Comparison of ENCODE assay signal across 1 cellular context in genomic region chr20:5120189-5120484, GRCh38.
TF ChIP-seq lines count a peak whose summit lies in the region.

No MANE protein-coding gene starts in this region.

TF ChIP-seq in endothelial cell of umbilical vein, 7 proteins besides CTCF, POLR2A, EP300 and RAD21:
- TF ChIP-seq EZH2 (IDR thresholded peaks at IDR 0.05; ENCODE audit: borderline replicate concordance, low read depth, low read length, severe bottlenecking): no peak
- TF ChIP-seq MAX (IDR thresholded peaks at IDR 0.05; ENCODE audit: insufficient read depth, insufficient read length): no peak
- TF ChIP-seq MYC (IDR thresholded peaks at IDR 0.05; ENCODE audit: low read depth, low read length): no peak
- no peak for TF ChIP-seq JUN (IDR thresholded peaks at IDR 0.05; ENCODE audit: borderline replicate concordance, insufficient read depth, insufficient read length, low read depth)
- no peak for TF ChIP-seq FOS (IDR thresholded peaks at IDR 0.05; ENCODE audit: borderline replicate concordance, insufficient read depth, low read length)
- no peak for TF ChIP-seq POLR2AphosphoS5 (IDR thresholded peaks at IDR 0.05; ENCODE audit: insufficient read depth, low read depth, low read length)
- TF ChIP-seq GATA2 (IDR thresholded peaks at IDR 0.05; ENCODE audit: insufficient read depth, insufficient read length, low read depth, low read length): no peak
